8 cellular contexts compared by ENCODE assay signal in the genomic region with DNA sequence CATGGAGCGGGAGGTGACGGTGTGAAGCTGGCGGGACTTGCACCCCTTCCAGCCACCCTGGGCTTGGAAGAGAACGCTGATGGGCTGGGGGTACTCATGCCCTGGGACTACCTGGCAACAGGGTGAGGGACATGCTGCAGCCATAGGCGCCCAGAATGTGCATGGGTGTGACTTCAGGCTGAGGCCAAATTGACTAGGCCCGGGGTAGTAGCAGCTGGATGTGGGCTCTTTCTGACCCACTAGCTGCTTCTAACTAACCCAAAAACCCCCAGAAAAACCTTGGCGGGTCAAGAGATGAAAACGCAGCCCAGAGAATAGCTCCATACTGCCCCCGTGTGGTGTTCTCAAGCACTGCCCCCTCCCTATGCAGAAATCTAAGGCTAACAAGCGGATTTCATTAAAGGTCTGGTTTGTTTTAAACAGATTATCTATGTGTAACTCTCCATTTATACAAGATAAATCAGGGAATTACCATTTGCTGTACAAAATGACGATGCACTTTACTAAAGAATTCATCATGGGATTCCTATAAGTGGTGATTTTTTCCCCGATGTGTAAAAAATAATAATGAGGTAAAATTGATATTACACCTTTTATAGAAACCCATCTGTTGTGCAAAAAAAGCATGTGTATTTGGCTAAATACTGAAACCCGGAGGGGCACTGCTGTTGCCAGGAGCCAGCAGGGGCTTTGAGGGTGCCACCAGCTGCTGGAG. TPM values are rescaled to one million over a fixed set of nuclear protein-coding genes. Genes with fewer than 3 reads are reported as not detected.
A peak's percentile ranks its signal among the peaks of the same experiment; 100 is the strongest.
DNase-seq lines count a peak whose midpoint lies in the region; ATAC-seq, FAIRE-seq and TF ChIP-seq lines count a peak whose summit lies in the region.

No MANE protein-coding gene starts in this region.

- TF ChIP-seq RAD21 in HepG2 (CRISPR knock-in tag; IDR thresholded peaks at IDR 0.05), result no peak

- no peak for TF ChIP-seq POLR2A in HepG2 (IDR thresholded peaks at IDR 0.05; ENCODE audit: insufficient read depth in 1 of 2, low read depth in 2 of 2, low read length in 2 of 2)

- no peaks in the 10 kb centered on the region for H3K36me3 ChIP-seq in HepG2 (replicated peaks in 1 of 2; ENCODE audit: control insufficient read depth in 1 of 2, insufficient read depth in 2 of 2, low read length in 2 of 2)

- WGBS in HepG2 (ENCODE audit: low lambda C conversion rate), result 43% methylated on average over 13 of the region's 13 CpGs

- H3K9ac ChIP-seq in HepG2 (ENCODE audit: insufficient read depth, low read depth, low read length), result no peak overlapping the region

- TF ChIP-seq CTCF in HepG2 (CRISPR knock-in tag; IDR thresholded peaks at IDR 0.05), result peak; percentile 66

- no peaks in the 10 kb centered on the region for H3K9me3 Mint-ChIP-seq in central memory CD8-positive, alpha-beta T cell
- no peaks in the 10 kb centered on the region for H3K9me3 Mint-ChIP-seq in stimulated activated naive CD8-positive, alpha-beta T cell treated with anti-CD3 and anti-CD28 coated beads, Interleukin-15, amount 100 ng/mL, for 72 hours

- H3K4me1 Mint-ChIP-seq in central memory CD8-positive, alpha-beta T cell, result peaks cover 44% of the 10 kb centered on the region
- H3K4me1 Mint-ChIP-seq in stimulated activated naive CD8-positive, alpha-beta T cell treated with anti-CD3 and anti-CD28 coated beads, Interleukin-15, amount 100 ng/mL, for 72 hours, result peaks cover 68% of the 10 kb centered on the region

- FAIRE-seq in TTC549 (lab: Jason Lieb, UNC), result peak; percentile 11
- FAIRE-seq in HepG2 (lab: Jason Lieb, UNC), result peak; percentile 72

- H3K9me3 ChIP-seq in HepG2 (ENCODE audit: low read length), result no peaks in the 10 kb centered on the region

- no peak overlapping the region for H3K27ac Mint-ChIP-seq in central memory CD8-positive, alpha-beta T cell (ENCODE audit: low read depth)
- no peak overlapping the region for H3K27ac Mint-ChIP-seq in stimulated activated naive CD8-positive, alpha-beta T cell treated with anti-CD3 and anti-CD28 coated beads, Interleukin-15, amount 100 ng/mL, for 72 hours

- H3K4me3 ChIP-seq in HepG2 (replicated peaks in 1 of 3; ENCODE audit: insufficient read depth in 1 of 3, low read depth in 2 of 3, low read length in 3 of 3), result peak overlapping the region in 1 of 3 experiments; percentile 66; a peak in 1 of 6 replicates

- peaks cover 68% of the 10 kb centered on the region for H3K4me1 ChIP-seq in HepG2 (ENCODE audit: insufficient read depth, low read length)

- peaks cover 7 to 40% of the 10 kb centered on the region in 2 experiments; a peak in 3 of 5 replicates for H3K27me3 ChIP-seq in HepG2 (ENCODE audit: control insufficient read depth in 1 of 2, insufficient read depth in 2 of 2, low read length in 2 of 2)

- H4K20me1 ChIP-seq in HepG2 (ENCODE audit: insufficient read depth, low read length), result no peaks in the 10 kb centered on the region; the same call in 1 of the 2 replicates

- POLR2A ChIA-PET in HepG2 (lab: Yijun Ruan, JAX), result interaction anchor here (1.9 kb wide), 1 partner anchor 12 kb away, joined by 8 read pairs; the partner anchor contains the start of gene CHPF2

- H3K79me2 ChIP-seq in HepG2 (ENCODE audit: insufficient read depth, low read length), result no peaks in the 10 kb centered on the region

- no TSS peak for BruUV-seq in HepG2 (replicated peaks; lab: Mats Ljungman, UMichigan)

- ATAC-seq in central memory CD8-positive, alpha-beta T cell (replicated peaks; ENCODE audit: extremely low read depth, poor library complexity, severe bottlenecking), result no peak
- ATAC-seq in HepG2 (no peak), GM21360 (IDR thresholded peaks at IDR 0.05; ENCODE audit: unreplicated experiment) (no peak)
- ATAC-seq in stimulated activated naive CD8-positive, alpha-beta T cell treated with anti-CD3 and anti-CD28 coated beads, Interleukin-15, amount 100 ng/mL, for 72 hours, result peak; percentile 6

- TF ChIP-seq EP300 in HepG2 (IDR thresholded peaks at IDR 0.05; ENCODE audit: low read depth in 2 of 2, low read length in 2 of 2), result no peak
- TF ChIP-seq EP300 in HepG2 (CRISPR knock-in tag; IDR thresholded peaks at IDR 0.05; ENCODE audit: borderline replicate concordance), result no peak

- H3K27me3 Mint-ChIP-seq in central memory CD8-positive, alpha-beta T cell, result peaks cover 36% of the 10 kb centered on the region
- peaks cover 35% of the 10 kb centered on the region for H3K27me3 Mint-ChIP-seq in stimulated activated naive CD8-positive, alpha-beta T cell treated with anti-CD3 and anti-CD28 coated beads, Interleukin-15, amount 100 ng/mL, for 72 hours

- CTCF ChIA-PET in HepG2 (lab: Yijun Ruan, JAX; ENCODE audit: low intra/inter-chr PET ratio, low total read pairs), result interaction anchor here (1.3 to 2.6 kb wide), 3 partner anchors 53 to 107 kb away, joined by 5 to 18 read pairs (median 6); no protein-coding TSS in a partner anchor

- peak overlapping the region; percentile 76; the same call in 1 of the 2 replicates for H3K4me2 ChIP-seq in HepG2 (ENCODE audit: low read depth, low read length)

- in situ Hi-C loops in HepG2 (cut with HindIII; ENCODE audit: extremely low pct_ligation_motif_present, low pct_unique_long_range_greater_than_20kb), result no loop called here

- H3K36me3 Mint-ChIP-seq in central memory CD8-positive, alpha-beta T cell (ENCODE audit: insufficient read depth), result peaks cover 15% of the 10 kb centered on the region

- no peak overlapping the region for H3K27ac ChIP-seq in HepG2 (ENCODE audit: extremely low read length, insufficient read depth, low read length)

- peak overlapping the region; percentile 70 for H3K4me3 Mint-ChIP-seq in central memory CD8-positive, alpha-beta T cell
- peak overlapping the region; percentile 70 to 84 for H3K4me3 Mint-ChIP-seq in stimulated activated naive CD8-positive, alpha-beta T cell treated with anti-CD3 and anti-CD28 coated beads, Interleukin-15, amount 100 ng/mL, for 72 hours

- intact Hi-C loops in HepG2 (cut with micrococcal nuclease; ENCODE audit: unreplicated experiment), result loop anchor here (2.0 to 10.0 kb wide), 2 partner anchors 54 to 160 kb away; partner anchors contain the start of genes AGAP3, FASTK and TMUB1

- no peak overlapping the region for H2AFZ ChIP-seq in HepG2 (ENCODE audit: low read length)

- peak; percentile 54 to 81 (median 65) for DNase-seq in NCI-H1417 (lab: John Stamatoyannopoulos, UW)
- no peak for DNase-seq in NCI-H1417 treated with DMSO at 0.1 percent for 48 hours (lab: John Stamatoyannopoulos, UW)
- DNase-seq in Kasumi-1 (lab: John Stamatoyannopoulos, UW), result peak; percentile 58 to 65
- DNase-seq in central memory CD8-positive, alpha-beta T cell (ENCODE audit: low spot score in 2 of 2), result no peak
- no peak for DNase-seq in HepG2 (ENCODE audit: low spot score)
- DNase-seq in stimulated activated naive CD8-positive, alpha-beta T cell treated with anti-CD3 and anti-CD28 coated beads, Interleukin-15, amount 100 ng/mL, for 72 hours, result peak; percentile 70 to 71

RNA-seq across cellular contexts. Expression of gene SMARCD3, which starts 4.2 kb away (rescaled TPM):
- total RNA-seq in HepG2 (2016; rRNA removed; fragmentation: Illumina TruSeq; extraction: Trizol), result 0.53 and 0.62 TPM in 2 replicates
- total RNA-seq in HepG2 (2016; cell fraction: cytosol; rRNA removed; fragmentation: Illumina TruSeq; extraction: Trizol; ENCODE audit: low read depth), result 0.79 and 1.2 TPM in 2 replicates
- total RNA-seq in HepG2 (2016; cell fraction: insoluble cytoplasmic fraction; rRNA removed; fragmentation: Illumina TruSeq; extraction: Trizol), result 0.24 and 0.84 TPM in 2 replicates
- 0.86 and 1.2 TPM in 2 replicates for total RNA-seq in HepG2 (2016; cell fraction: membrane; rRNA removed; fragmentation: Illumina TruSeq; extraction: Trizol)
- total RNA-seq in HepG2 (2016; cell fraction: nucleus; rRNA removed; fragmentation: Illumina TruSeq; extraction: Trizol), result 0.62 and 1.0 TPM in 2 replicates
- 0.20 and 0.44 TPM in 2 replicates for polyA plus RNA-seq in HepG2 (2011; rRNA removed)
- polyA plus RNA-seq in HepG2 (2011; cell fraction: cytosol; rRNA removed), result 0.08 and 0.09 TPM in 2 replicates
- polyA plus RNA-seq in HepG2 (2011; cell fraction: nucleus; rRNA removed), result 1.7 and 2.4 TPM in 2 replicates
- polyA plus RNA-seq in HepG2 (2012), result 3.8 and 4.0 TPM in 2 replicates
- 0.55 and 0.76 TPM in 2 replicates for polyA plus RNA-seq in HepG2 (2016; cell fraction: cytosol; fragmentation: Illumina TruSeq; extraction: Trizol; ENCODE audit: low read depth)
- polyA plus RNA-seq in HepG2 (2016; cell fraction: insoluble cytoplasmic fraction; fragmentation: Illumina TruSeq; extraction: Trizol; ENCODE audit: low read depth), result 0.35 and 0.52 TPM in 2 replicates
- polyA plus RNA-seq in HepG2 (2016; cell fraction: membrane; fragmentation: Illumina TruSeq; extraction: Trizol; ENCODE audit: low read depth), result 0.62 and 0.80 TPM in 2 replicates
- polyA plus RNA-seq in HepG2 (2016; cell fraction: nucleus; fragmentation: Illumina TruSeq; extraction: Trizol; ENCODE audit: insufficient read depth, low read depth), result 2.7 and 3.3 TPM in 2 replicates
- 0.38 and 3.6 TPM in 2 replicates for polyA minus RNA-seq in HepG2 (2011; rRNA and poly(A)+ RNA removed; ENCODE audit: low replicate concordance)
- polyA minus RNA-seq in HepG2 (2011; cell fraction: cytosol; rRNA and poly(A)+ RNA removed), result 1.1 TPM in 1 of 2 replicates, not detected in the other
- 0.25 and 0.64 TPM in 2 replicates for polyA minus RNA-seq in HepG2 (2011; cell fraction: nucleus; rRNA and poly(A)+ RNA removed)

RNA-seq across cellular contexts. Expression of gene CHPF2, which starts 12.0 kb away (rescaled TPM):
- total RNA-seq in HepG2 (2016; rRNA removed; fragmentation: Illumina TruSeq; extraction: Trizol), result 10.2 and 21.5 TPM in 2 replicates
- total RNA-seq in HepG2 (2016; cell fraction: cytosol; rRNA removed; fragmentation: Illumina TruSeq; extraction: Trizol; ENCODE audit: low read depth), result 1.7 and 2.5 TPM in 2 replicates
- 9.4 and 21.0 TPM in 2 replicates for total RNA-seq in HepG2 (2016; cell fraction: insoluble cytoplasmic fraction; rRNA removed; fragmentation: Illumina TruSeq; extraction: Trizol)
- total RNA-seq in HepG2 (2016; cell fraction: membrane; rRNA removed; fragmentation: Illumina TruSeq; extraction: Trizol), result 5.8 and 7.3 TPM in 2 replicates
- total RNA-seq in HepG2 (2016; cell fraction: nucleus; rRNA removed; fragmentation: Illumina TruSeq; extraction: Trizol), result 26.3 and 31.0 TPM in 2 replicates
- 15.4 and 22.5 TPM in 2 replicates for polyA plus RNA-seq in HepG2 (2011; rRNA removed)
- 13.1 and 17.3 TPM in 2 replicates for polyA plus RNA-seq in HepG2 (2011; cell fraction: cytosol; rRNA removed)
- polyA plus RNA-seq in HepG2 (2011; cell fraction: nucleus; rRNA removed), result 62.4 and 64.6 TPM in 2 replicates
- 12.1 and 17.0 TPM in 2 replicates for polyA plus RNA-seq in HepG2 (2012)
- polyA plus RNA-seq in HepG2 (2016; cell fraction: cytosol; fragmentation: Illumina TruSeq; extraction: Trizol; ENCODE audit: low read depth), result 1.1 and 1.3 TPM in 2 replicates
- polyA plus RNA-seq in HepG2 (2016; cell fraction: insoluble cytoplasmic fraction; fragmentation: Illumina TruSeq; extraction: Trizol; ENCODE audit: low read depth), result 8.7 and 8.9 TPM in 2 replicates
- 3.0 and 4.1 TPM in 2 replicates for polyA plus RNA-seq in HepG2 (2016; cell fraction: membrane; fragmentation: Illumina TruSeq; extraction: Trizol; ENCODE audit: low read depth)
- 33.0 and 37.5 TPM in 2 replicates for polyA plus RNA-seq in HepG2 (2016; cell fraction: nucleus; fragmentation: Illumina TruSeq; extraction: Trizol; ENCODE audit: insufficient read depth, low read depth)
- polyA minus RNA-seq in HepG2 (2011; rRNA and poly(A)+ RNA removed; ENCODE audit: low replicate concordance), result 28.1 and 43.5 TPM in 2 replicates
- 15.1 and 16.0 TPM in 2 replicates for polyA minus RNA-seq in HepG2 (2011; cell fraction: cytosol; rRNA and poly(A)+ RNA removed)
- polyA minus RNA-seq in HepG2 (2011; cell fraction: nucleus; rRNA and poly(A)+ RNA removed), result 30.7 and 33.6 TPM in 2 replicates

RNA-seq across cellular contexts. Expression of gene ABCF2, which starts 17.3 kb away (rescaled TPM):
- total RNA-seq in HepG2 (2016; rRNA removed; fragmentation: Illumina TruSeq; extraction: Trizol), result 42.5 and 43.0 TPM in 2 replicates
- 7.5 and 8.4 TPM in 2 replicates for total RNA-seq in HepG2 (2016; cell fraction: cytosol; rRNA removed; fragmentation: Illumina TruSeq; extraction: Trizol; ENCODE audit: low read depth)
- total RNA-seq in HepG2 (2016; cell fraction: insoluble cytoplasmic fraction; rRNA removed; fragmentation: Illumina TruSeq; extraction: Trizol), result 41.2 and 42.3 TPM in 2 replicates
- total RNA-seq in HepG2 (2016; cell fraction: membrane; rRNA removed; fragmentation: Illumina TruSeq; extraction: Trizol), result 21.7 and 24.5 TPM in 2 replicates
- total RNA-seq in HepG2 (2016; cell fraction: nucleus; rRNA removed; fragmentation: Illumina TruSeq; extraction: Trizol), result 22.4 and 24.6 TPM in 2 replicates
- 16.3 and 18.5 TPM in 2 replicates for polyA plus RNA-seq in HepG2 (2011; rRNA removed)
- polyA plus RNA-seq in HepG2 (2011; cell fraction: cytosol; rRNA removed), result 19.7 and 19.8 TPM in 2 replicates
- polyA plus RNA-seq in HepG2 (2011; cell fraction: nucleus; rRNA removed), result 20.0 and 25.1 TPM in 2 replicates
- polyA plus RNA-seq in HepG2 (2012), result 12.8 and 19.4 TPM in 2 replicates
- polyA plus RNA-seq in HepG2 (2016; cell fraction: cytosol; fragmentation: Illumina TruSeq; extraction: Trizol; ENCODE audit: low read depth), result 5.7 and 6.2 TPM in 2 replicates
- polyA plus RNA-seq in HepG2 (2016; cell fraction: insoluble cytoplasmic fraction; fragmentation: Illumina TruSeq; extraction: Trizol; ENCODE audit: low read depth), result 26.4 and 36.5 TPM in 2 replicates
- 12.8 and 14.1 TPM in 2 replicates for polyA plus RNA-seq in HepG2 (2016; cell fraction: membrane; fragmentation: Illumina TruSeq; extraction: Trizol; ENCODE audit: low read depth)
- 33.8 and 36.4 TPM in 2 replicates for polyA plus RNA-seq in HepG2 (2016; cell fraction: nucleus; fragmentation: Illumina TruSeq; extraction: Trizol; ENCODE audit: insufficient read depth, low read depth)
- polyA minus RNA-seq in HepG2 (2011; rRNA and poly(A)+ RNA removed; ENCODE audit: low replicate concordance), result 23.8 and 78.9 TPM in 2 replicates
- 9.2 and 9.3 TPM in 2 replicates for polyA minus RNA-seq in HepG2 (2011; cell fraction: cytosol; rRNA and poly(A)+ RNA removed)
- polyA minus RNA-seq in HepG2 (2011; cell fraction: nucleus; rRNA and poly(A)+ RNA removed), result 13.9 and 19.9 TPM in 2 replicates

RNA-seq across cellular contexts. Expression of gene H2BK1, which starts 34.0 kb away (rescaled TPM):
- not detected in 2 replicates for total RNA-seq in HepG2 (2016; rRNA removed; fragmentation: Illumina TruSeq; extraction: Trizol)
- not detected in 2 replicates for total RNA-seq in HepG2 (2016; cell fraction: cytosol; rRNA removed; fragmentation: Illumina TruSeq; extraction: Trizol; ENCODE audit: low read depth)
- not detected in 2 replicates for total RNA-seq in HepG2 (2016; cell fraction: insoluble cytoplasmic fraction; rRNA removed; fragmentation: Illumina TruSeq; extraction: Trizol)
- not detected in 2 replicates for total RNA-seq in HepG2 (2016; cell fraction: membrane; rRNA removed; fragmentation: Illumina TruSeq; extraction: Trizol)
- total RNA-seq in HepG2 (2016; cell fraction: nucleus; rRNA removed; fragmentation: Illumina TruSeq; extraction: Trizol), result not detected in 2 replicates
- not detected in 2 replicates for polyA plus RNA-seq in HepG2 (2011; rRNA removed)
- not detected in 2 replicates for polyA plus RNA-seq in HepG2 (2011; cell fraction: cytosol; rRNA removed)
- not detected in 2 replicates for polyA plus RNA-seq in HepG2 (2011; cell fraction: nucleus; rRNA removed)
- polyA plus RNA-seq in HepG2 (2012), result not detected in 2 replicates
- not detected in 2 replicates for polyA plus RNA-seq in HepG2 (2016; cell fraction: cytosol; fragmentation: Illumina TruSeq; extraction: Trizol; ENCODE audit: low read depth)
- not detected in 2 replicates for polyA plus RNA-seq in HepG2 (2016; cell fraction: insoluble cytoplasmic fraction; fragmentation: Illumina TruSeq; extraction: Trizol; ENCODE audit: low read depth)
- not detected in 2 replicates for polyA plus RNA-seq in HepG2 (2016; cell fraction: membrane; fragmentation: Illumina TruSeq; extraction: Trizol; ENCODE audit: low read depth)
- not detected in 2 replicates for polyA plus RNA-seq in HepG2 (2016; cell fraction: nucleus; fragmentation: Illumina TruSeq; extraction: Trizol; ENCODE audit: insufficient read depth, low read depth)
- not detected in 2 replicates for polyA minus RNA-seq in HepG2 (2011; rRNA and poly(A)+ RNA removed; ENCODE audit: low replicate concordance)
- not detected in 2 replicates for polyA minus RNA-seq in HepG2 (2011; cell fraction: cytosol; rRNA and poly(A)+ RNA removed)
- polyA minus RNA-seq in HepG2 (2011; cell fraction: nucleus; rRNA and poly(A)+ RNA removed), result 1.4 and 1.7 TPM in 2 replicates

RNA-seq across cellular contexts. Expression of gene ASB10, which starts 57.3 kb away (rescaled TPM):
- total RNA-seq in HepG2 (2016; rRNA removed; fragmentation: Illumina TruSeq; extraction: Trizol), result not detected in 2 replicates
- not detected in 2 replicates for total RNA-seq in HepG2 (2016; cell fraction: cytosol; rRNA removed; fragmentation: Illumina TruSeq; extraction: Trizol; ENCODE audit: low read depth)
- not detected in 2 replicates for total RNA-seq in HepG2 (2016; cell fraction: insoluble cytoplasmic fraction; rRNA removed; fragmentation: Illumina TruSeq; extraction: Trizol)
- not detected in 2 replicates for total RNA-seq in HepG2 (2016; cell fraction: membrane; rRNA removed; fragmentation: Illumina TruSeq; extraction: Trizol)
- total RNA-seq in HepG2 (2016; cell fraction: nucleus; rRNA removed; fragmentation: Illumina TruSeq; extraction: Trizol), result not detected in 2 replicates
- polyA plus RNA-seq in HepG2 (2011; rRNA removed), result not detected in 2 replicates
- polyA plus RNA-seq in HepG2 (2011; cell fraction: cytosol; rRNA removed), result not detected in 2 replicates
- not detected in 2 replicates for polyA plus RNA-seq in HepG2 (2011; cell fraction: nucleus; rRNA removed)
- polyA plus RNA-seq in HepG2 (2012), result not detected in 2 replicates
- not detected in 2 replicates for polyA plus RNA-seq in HepG2 (2016; cell fraction: cytosol; fragmentation: Illumina TruSeq; extraction: Trizol; ENCODE audit: low read depth)
- polyA plus RNA-seq in HepG2 (2016; cell fraction: insoluble cytoplasmic fraction; fragmentation: Illumina TruSeq; extraction: Trizol; ENCODE audit: low read depth), result not detected in 2 replicates
- not detected in 2 replicates for polyA plus RNA-seq in HepG2 (2016; cell fraction: membrane; fragmentation: Illumina TruSeq; extraction: Trizol; ENCODE audit: low read depth)
- polyA plus RNA-seq in HepG2 (2016; cell fraction: nucleus; fragmentation: Illumina TruSeq; extraction: Trizol; ENCODE audit: insufficient read depth, low read depth), result not detected in 2 replicates
- not detected in 2 replicates for polyA minus RNA-seq in HepG2 (2011; rRNA and poly(A)+ RNA removed; ENCODE audit: low replicate concordance)
- polyA minus RNA-seq in HepG2 (2011; cell fraction: cytosol; rRNA and poly(A)+ RNA removed), result not detected in 2 replicates
- polyA minus RNA-seq in HepG2 (2011; cell fraction: nucleus; rRNA and poly(A)+ RNA removed), result not detected in 2 replicates

Comparison
In these comparisons a context has a peak if more than half of its experiments do, and no peak if none do; other contexts are left out.
1. DNase-seq: peak in NCI-H1417 (3 of 3), Kasumi-1 (2 of 2) and stimulated activated naive CD8-positive, alpha-beta T cell treated with anti-CD3 and anti-CD28 coated beads, Interleukin-15, amount 100 ng/mL, for 72 hours (2 of 2); none in NCI-H1417 treated with DMSO at 0.1 percent for 48 hours (single experiment), central memory CD8-positive, alpha-beta T cell (0 of 2) and HepG2 (single experiment).